In the genomic region with DNA sequence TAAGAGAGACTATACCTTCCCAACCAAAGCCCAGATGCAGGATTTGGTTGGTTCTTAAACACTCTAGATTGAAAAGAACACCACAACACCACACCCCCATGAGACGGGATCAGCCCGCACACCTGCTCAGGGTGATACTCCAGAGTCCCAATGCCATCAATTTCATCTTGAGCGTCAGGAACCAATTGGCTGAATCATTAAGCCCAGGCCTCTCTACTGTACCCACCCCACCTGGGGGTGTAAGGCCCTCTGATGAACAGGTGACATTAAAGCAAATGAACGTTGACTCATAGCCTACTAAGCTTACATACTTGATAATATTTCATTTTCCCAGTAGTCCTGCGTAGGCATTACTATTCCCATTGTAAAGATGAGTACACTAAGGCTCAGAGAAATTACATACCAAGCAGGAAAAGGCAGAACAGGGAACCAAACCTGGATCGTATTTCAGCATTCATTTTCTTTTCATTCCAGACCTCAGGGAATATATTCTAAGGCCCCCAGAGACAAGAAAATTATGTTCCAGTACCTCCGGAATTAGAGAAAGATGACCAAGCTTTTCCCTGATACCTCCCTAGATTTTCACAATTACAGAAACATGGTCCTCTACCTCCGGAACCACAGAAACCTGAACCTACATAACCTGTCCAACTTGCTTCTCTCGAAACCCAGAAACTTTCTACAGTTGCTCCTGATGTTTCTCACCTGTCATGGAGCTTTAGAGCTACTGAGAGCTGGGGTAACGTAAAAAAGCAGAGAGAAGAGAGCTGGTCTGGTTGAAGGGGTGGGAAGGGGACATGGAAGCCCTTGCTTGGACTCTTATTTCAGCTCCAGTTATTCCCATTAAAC, we compare ENCODE assay signal across 20 cellular contexts.
"Had no signal": no experiment of that assay in that cellular context is flagged by ENCODE, and none has a peak within 500 bp of the region (broad histone marks: within the 10 kb centered on the region; RNA-seq: fewer than 3 reads in every experiment).

No MANE protein-coding gene starts in this region.

- H3K4me1 ChIP-seq: gastroesophageal sphincter, heart right ventricle, upper lobe of left lung had no signal

- H3K9me3 ChIP-seq: upper lobe of left lung had no signal

- H3K4me3 Mint-ChIP-seq: naive thymus-derived CD8-positive, alpha-beta T cell had no signal

- H3K27me3 ChIP-seq: brain microvascular endothelial cell, upper lobe of left lung had no signal

- H3K36me3 Mint-ChIP-seq: naive thymus-derived CD8-positive, alpha-beta T cell had no signal

- DNase-seq: activated CD4-positive, alpha-beta T cell treated with anti-CD3 and anti-CD28 coated beads, Interleukin-2, amount 50 U/mL, for 1 hour; activated naive CD4-positive, alpha-beta T cell treated with Interleukin-2 at 50 U/mL for 16 hours; activated T-cell treated with anti-CD3 and anti-CD28 coated beads for 4 hours; anterior cingulate cortex; brain microvascular endothelial cell; cerebellar nuclear complex; effector CD8-positive, alpha-beta T cell; heart right ventricle; mesenchymal stem cell; naive thymus-derived CD8-positive, alpha-beta T cell; posterior cingulate gyrus; stimulated activated CD4-positive, alpha-beta T cell treated with anti-CD3 and anti-CD28 coated beads, Interleukin-4, amount 100 ng/mL, for 24 hours; stimulated activated naive CD4-positive, alpha-beta T cell treated with Interleukin-2 at 50 U/mL for 16 hours; substantia nigra; T-helper 1 cell; T1000 had no signal

- H3K4me3 ChIP-seq: gastroesophageal sphincter, heart right ventricle, upper lobe of left lung had no signal

- H3K36me3 ChIP-seq: brain microvascular endothelial cell, gastroesophageal sphincter, heart right ventricle, upper lobe of left lung had no signal

- ATAC-seq: activated CD4-positive, CD25-positive, alpha-beta regulatory T cell treated with anti-CD3 and anti-CD28 coated beads, Interleukin-2, amount 50 U/mL, for 24 hours; gastroesophageal sphincter; heart right ventricle; left lobe of liver; naive thymus-derived CD8-positive, alpha-beta T cell had no signal

- H3K27me3 Mint-ChIP-seq: naive thymus-derived CD8-positive, alpha-beta T cell had no signal

- H3K27ac ChIP-seq: brain microvascular endothelial cell, gastroesophageal sphincter, heart right ventricle, upper lobe of left lung had no signal
